ENCODE assay signal across 9 cellular contexts in genomic region chr10:77872151-77872946, GRCh38. TPM values are rescaled to one million over a fixed set of nuclear protein-coding genes. Genes with fewer than 3 reads are reported as not detected.
DNase-seq lines count a peak whose midpoint lies in the region; ATAC-seq and TF ChIP-seq lines count a peak whose summit lies in the region.
"Had no signal": no experiment of that assay in that cellular context is flagged by ENCODE, and none has a peak within 500 bp of the region (broad histone marks: within the 10 kb centered on the region; RNA-seq: fewer than 3 reads in every experiment).

No MANE protein-coding gene starts in this region.

- ATAC-seq in RWPE2 (ENCODE audit: low read depth) = no peak
- ATAC-seq in GM18498 (IDR thresholded peaks at IDR 0.05; ENCODE audit: unreplicated experiment) = no peak
- ATAC-seq in HG03354 (IDR thresholded peaks at IDR 0.05; ENCODE audit: poor library complexity, severe bottlenecking, unreplicated experiment) = no peak

- DNase-seq in RWPE2 (ENCODE audit: low spot score) (no peak), esophagus squamous epithelium (lab: John Stamatoyannopoulos, UW) (no peak), transverse colon (peak; percentile 40), H7 (no peak)
- DNase-seq: activated T-cell treated with anti-CD3 and anti-CD28 coated beads, Interleukin-2, amount 50 U/mL, for 72 hours; NCI-H748 treated with DMSO at 0.1 percent for 48 hours had no signal

- WGBS in esophagus squamous epithelium, 2 donors = 50 to 51% methylated on average over 13 to 18 of the region's 18 CpGs
- 77 to 100% methylated on average over 1 to 18 of the region's 18 CpGs for WGBS in transverse colon (ENCODE audit: low coverage in 1 of 2), 2 donors

- in situ Hi-C loops in transverse colon (cut with MboI; ENCODE audit: low pct_ligation_motif_present in 1 of 4, low pct_unique_long_range_greater_than_20kb in 1 of 4, low sequenced_read_pairs in 3 of 4) = loop anchor here in 1 of 4 donors (25.0 kb wide), 1 partner anchor 90 kb away; no protein-coding TSS in a partner anchor

- no peak for TF ChIP-seq POLR2A in esophagus squamous epithelium (IDR thresholded peaks at IDR 0.05)
- TF ChIP-seq POLR2A in transverse colon (IDR thresholded peaks at IDR 0.05) = no peak

- intact Hi-C loops in esophagus squamous epithelium (cut with DNase I) (no loop called here), transverse colon (cut with DNase I; ENCODE audit: low total_unique reads) (loop anchor here (2.0 kb wide), 1 partner anchor 98 kb away; no protein-coding TSS in a partner anchor)

- peak; percentile 94 for TF ChIP-seq EP300 in transverse colon (IDR thresholded peaks at IDR 0.05; ENCODE audit: low read depth)

- no peaks in the 10 kb centered on the region for H3K27me3 Mint-ChIP-seq in nephron (ENCODE audit: low read depth)

- peaks cover 16% of the 10 kb centered on the region for H3K36me3 Mint-ChIP-seq in nephron (ENCODE audit: low read depth)

- no peaks in the 10 kb centered on the region for H3K9me3 ChIP-seq in RWPE2 (ENCODE audit: severe bottlenecking)
- H3K9me3 ChIP-seq in esophagus squamous epithelium = no peaks in the 10 kb centered on the region
- H3K9me3 ChIP-seq in transverse colon = no peaks in the 10 kb centered on the region

- H3K27ac ChIP-seq in RWPE2 (ENCODE audit: poor library complexity, severe bottlenecking) (peak overlapping the region; percentile 90), esophagus squamous epithelium (peak overlapping the region; percentile 84 to 91 (median 90)), transverse colon (peak overlapping the region; percentile 75 to 82 (median 80))

- no peaks in the 10 kb centered on the region for H3K9me3 Mint-ChIP-seq in nephron
- H3K9me3 Mint-ChIP-seq: activated T-cell treated with anti-CD3 and anti-CD28 coated beads, Interleukin-2, amount 50 U/mL, for 72 hours had no signal

- peak overlapping the region in 2 of 3 experiments; percentile 5 to 47 for H3K27ac Mint-ChIP-seq in nephron
- H3K27ac Mint-ChIP-seq: activated T-cell treated with anti-CD3 and anti-CD28 coated beads, Interleukin-2, amount 50 U/mL, for 72 hours had no signal

- H3K4me1 ChIP-seq in RWPE2 (ENCODE audit: insufficient read depth, poor library complexity, severe bottlenecking) = peaks cover 57% of the 10 kb centered on the region
- H3K4me1 ChIP-seq in esophagus squamous epithelium = peaks cover 35 to 80% (median 48%) of the 10 kb centered on the region in 3 donors
- H3K4me1 ChIP-seq in transverse colon = peaks cover 15 to 30% (median 24%) of the 10 kb centered on the region in 4 donors

- H3K27me3 ChIP-seq in RWPE2 (ENCODE audit: insufficient read depth, poor library complexity, severe bottlenecking) = no peaks in the 10 kb centered on the region
- no peaks in the 10 kb centered on the region for H3K27me3 ChIP-seq in esophagus squamous epithelium
- no peaks in the 10 kb centered on the region for H3K27me3 ChIP-seq in transverse colon
- H3K27me3 ChIP-seq in H7 (ENCODE audit: control insufficient read depth, insufficient read depth, low read length) = no peaks in the 10 kb centered on the region

- H3K4me3 Mint-ChIP-seq in nephron = no peak overlapping the region

- H3K4me3 ChIP-seq in RWPE2 (ENCODE audit: severe bottlenecking) (no peak overlapping the region), esophagus squamous epithelium (no peak overlapping the region), transverse colon (no peak overlapping the region), H7 (ENCODE audit: insufficient read depth, low read depth, low read length) (no peak overlapping the region)

- H3K4me1 Mint-ChIP-seq in nephron = peaks cover 27% of the 10 kb centered on the region

- H3K36me3 ChIP-seq in RWPE2 (ENCODE audit: low read depth) = peaks cover 20% of the 10 kb centered on the region
- peaks cover 0 to 19% (median 6%) of the 10 kb centered on the region in 3 donors for H3K36me3 ChIP-seq in esophagus squamous epithelium
- no peaks in the 10 kb centered on the region for H3K36me3 ChIP-seq in transverse colon
- H3K36me3 ChIP-seq in H7 (replicated peaks; ENCODE audit: control insufficient read depth, insufficient read depth, low read length) = peaks cover 3% of the 10 kb centered on the region

- TF ChIP-seq CTCF in RWPE2 (IDR thresholded peaks at IDR 0.05; ENCODE audit: poor library complexity, severe bottlenecking) (no peak), esophagus squamous epithelium (IDR thresholded peaks at IDR 0.05) (no peak), nephron (IDR thresholded peaks at IDR 0.05; ENCODE audit: unreplicated experiment in 3 of 3) (no peak), transverse colon (IDR thresholded peaks at IDR 0.05) (no peak)

RNA-seq across cellular contexts. Expression of gene DLG5, which starts 54.2 kb away (rescaled TPM):
- 10 to 100 TPM; 34.1 to 50.9 (median 41.3) TPM for total RNA-seq in esophagus squamous epithelium
- 10 to 100 TPM; 31.4 to 90.1 (median 44.6) TPM for total RNA-seq in transverse colon
- total RNA-seq in H7 (2014; rRNA removed; shearing (Covaris generic)) = 28.2 and 31.7 TPM in 2 replicates
